ENCODE assay signal across 1 cellular context in the genomic region with DNA sequence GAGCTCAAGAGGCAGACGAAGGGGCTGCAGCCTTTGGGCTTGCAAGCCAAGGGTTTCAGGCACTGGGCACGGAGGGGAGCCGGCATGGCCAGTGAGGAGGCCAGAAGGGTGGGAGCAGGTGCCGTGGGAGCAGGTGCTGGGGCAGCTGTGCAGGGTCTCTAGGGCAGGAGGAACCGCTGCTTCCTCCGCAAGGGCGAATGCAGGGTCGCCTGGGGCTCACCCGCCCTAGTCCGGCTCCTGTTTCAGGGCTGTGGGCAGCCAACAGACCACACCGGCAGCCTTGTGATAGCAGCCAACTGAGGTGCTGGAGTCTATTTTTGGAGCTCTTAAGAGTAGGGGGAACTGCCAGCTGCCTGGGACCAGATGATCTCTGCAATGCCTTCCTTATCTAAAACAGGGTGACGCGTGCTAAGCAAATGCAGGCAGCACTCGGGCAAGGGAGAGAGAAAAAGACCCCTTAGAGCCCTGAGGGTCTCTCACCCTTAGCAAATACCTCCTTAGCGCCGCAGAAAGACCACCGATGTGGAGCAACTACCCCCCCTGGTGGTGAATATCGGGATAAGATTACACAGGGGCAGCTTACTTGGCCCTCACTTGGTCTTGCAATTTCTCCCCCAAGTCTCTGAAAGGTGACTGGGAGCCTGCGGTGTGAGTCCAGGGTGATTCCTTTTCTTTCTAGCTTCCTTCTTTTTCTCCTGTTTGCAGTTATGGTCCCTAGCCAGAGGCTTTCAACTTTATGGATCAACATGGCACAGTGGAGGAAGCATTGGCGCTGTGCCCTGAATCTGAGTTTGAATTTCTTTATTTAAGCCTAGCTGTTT.
TF ChIP-seq lines count a peak whose summit lies in the region.

No MANE protein-coding gene starts in this region.

TF ChIP-seq in K562, 482 proteins besides CTCF, POLR2A, EP300 and RAD21 (continued from another document):
- TF ChIP-seq FOXM1 (IDR thresholded peaks at IDR 0.05; ENCODE audit: low read depth), result peak; percentile 31; the same call in 1 of the 2 replicates
- no peak for TF ChIP-seq FOXM1 (CRISPR knock-in tag; IDR thresholded peaks at IDR 0.05; ENCODE audit: low read depth)
- no peak for TF ChIP-seq SIX5 (IDR thresholded peaks at IDR 0.05; ENCODE audit: borderline replicate concordance in 1 of 2, insufficient read depth in 1 of 2, low read depth in 1 of 2, low read length in 2 of 2)
- no peak for TF ChIP-seq ATF1 (CRISPR knock-in tag; IDR thresholded peaks at IDR 0.05)
- no peak for TF ChIP-seq ATF1 (tag; IDR thresholded peaks at IDR 0.05)
- peak; percentile 28; the same call in 1 of the 2 replicates for TF ChIP-seq GATA2 (CRISPR knock-in tag; IDR thresholded peaks at IDR 0.05)
- 0 out of 2 replicates have a peak, but pooled peaks have one; percentile 23 for TF ChIP-seq STAG1 (CRISPR knock-in tag; IDR thresholded peaks at IDR 0.05; ENCODE audit: borderline replicate concordance)
- TF ChIP-seq TFAM (CRISPR knock-in tag; conservative IDR thresholded peaks at IDR 0.05), result no peak
- TF ChIP-seq, protein P1, sequence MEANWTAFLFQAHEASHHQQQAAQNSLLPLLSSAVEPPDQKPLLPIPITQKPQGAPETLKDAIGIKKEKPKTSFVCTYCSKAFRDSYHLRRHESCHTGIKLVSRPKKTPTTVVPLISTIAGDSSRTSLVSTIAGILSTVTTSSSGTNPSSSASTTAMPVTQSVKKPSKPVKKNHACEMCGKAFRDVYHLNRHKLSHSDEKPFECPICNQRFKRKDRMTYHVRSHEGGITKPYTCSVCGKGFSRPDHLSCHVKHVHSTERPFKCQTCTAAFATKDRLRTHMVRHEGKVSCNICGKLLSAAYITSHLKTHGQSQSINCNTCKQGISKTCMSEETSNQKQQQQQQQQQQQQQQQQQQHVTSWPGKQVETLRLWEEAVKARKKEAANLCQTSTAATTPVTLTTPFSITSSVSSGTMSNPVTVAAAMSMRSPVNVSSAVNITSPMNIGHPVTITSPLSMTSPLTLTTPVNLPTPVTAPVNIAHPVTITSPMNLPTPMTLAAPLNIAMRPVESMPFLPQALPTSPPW (CRISPR knock-in tag; IDR thresholded peaks at IDR 0.05), result peak; percentile 46; the same call in 1 of the 2 replicates
- TF ChIP-seq, protein P2, sequence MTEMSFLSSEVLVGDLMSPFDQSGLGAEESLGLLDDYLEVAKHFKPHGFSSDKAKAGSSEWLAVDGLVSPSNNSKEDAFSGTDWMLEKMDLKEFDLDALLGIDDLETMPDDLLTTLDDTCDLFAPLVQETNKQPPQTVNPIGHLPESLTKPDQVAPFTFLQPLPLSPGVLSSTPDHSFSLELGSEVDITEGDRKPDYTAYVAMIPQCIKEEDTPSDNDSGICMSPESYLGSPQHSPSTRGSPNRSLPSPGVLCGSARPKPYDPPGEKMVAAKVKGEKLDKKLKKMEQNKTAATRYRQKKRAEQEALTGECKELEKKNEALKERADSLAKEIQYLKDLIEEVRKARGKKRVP (CRISPR knock-in tag; IDR thresholded peaks at IDR 0.05), result no peak
- no peak for TF ChIP-seq HDAC2 (IDR thresholded peaks at IDR 0.05)
